In the genomic region with DNA sequence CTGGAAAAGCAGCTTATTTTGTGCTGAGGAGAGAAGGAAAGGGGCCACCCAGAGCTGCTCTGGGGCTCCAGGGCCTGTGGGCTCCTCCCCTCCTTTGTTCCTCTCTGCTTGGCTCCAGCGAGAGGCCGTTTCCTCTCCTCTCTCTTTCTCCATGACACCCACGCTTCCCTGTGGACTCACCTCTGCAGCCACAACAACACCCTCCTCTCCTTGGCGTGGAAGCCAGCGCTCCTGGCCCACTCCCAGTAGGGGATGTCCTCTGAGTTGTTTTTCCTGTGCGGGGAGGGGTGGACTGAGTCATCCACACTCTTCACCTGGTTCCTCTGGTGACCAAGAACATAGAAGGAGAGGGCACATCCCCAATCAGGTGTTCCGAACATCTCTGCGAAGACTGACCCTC, we compare ENCODE assay signal across 1 cellular context.
TF ChIP-seq lines count a peak whose summit lies in the region.

No MANE protein-coding gene starts in this region.

TF ChIP-seq in GM23338, 12 proteins besides CTCF, POLR2A, EP300 and RAD21 (continued from another document):
- TF ChIP-seq, protein P1, sequence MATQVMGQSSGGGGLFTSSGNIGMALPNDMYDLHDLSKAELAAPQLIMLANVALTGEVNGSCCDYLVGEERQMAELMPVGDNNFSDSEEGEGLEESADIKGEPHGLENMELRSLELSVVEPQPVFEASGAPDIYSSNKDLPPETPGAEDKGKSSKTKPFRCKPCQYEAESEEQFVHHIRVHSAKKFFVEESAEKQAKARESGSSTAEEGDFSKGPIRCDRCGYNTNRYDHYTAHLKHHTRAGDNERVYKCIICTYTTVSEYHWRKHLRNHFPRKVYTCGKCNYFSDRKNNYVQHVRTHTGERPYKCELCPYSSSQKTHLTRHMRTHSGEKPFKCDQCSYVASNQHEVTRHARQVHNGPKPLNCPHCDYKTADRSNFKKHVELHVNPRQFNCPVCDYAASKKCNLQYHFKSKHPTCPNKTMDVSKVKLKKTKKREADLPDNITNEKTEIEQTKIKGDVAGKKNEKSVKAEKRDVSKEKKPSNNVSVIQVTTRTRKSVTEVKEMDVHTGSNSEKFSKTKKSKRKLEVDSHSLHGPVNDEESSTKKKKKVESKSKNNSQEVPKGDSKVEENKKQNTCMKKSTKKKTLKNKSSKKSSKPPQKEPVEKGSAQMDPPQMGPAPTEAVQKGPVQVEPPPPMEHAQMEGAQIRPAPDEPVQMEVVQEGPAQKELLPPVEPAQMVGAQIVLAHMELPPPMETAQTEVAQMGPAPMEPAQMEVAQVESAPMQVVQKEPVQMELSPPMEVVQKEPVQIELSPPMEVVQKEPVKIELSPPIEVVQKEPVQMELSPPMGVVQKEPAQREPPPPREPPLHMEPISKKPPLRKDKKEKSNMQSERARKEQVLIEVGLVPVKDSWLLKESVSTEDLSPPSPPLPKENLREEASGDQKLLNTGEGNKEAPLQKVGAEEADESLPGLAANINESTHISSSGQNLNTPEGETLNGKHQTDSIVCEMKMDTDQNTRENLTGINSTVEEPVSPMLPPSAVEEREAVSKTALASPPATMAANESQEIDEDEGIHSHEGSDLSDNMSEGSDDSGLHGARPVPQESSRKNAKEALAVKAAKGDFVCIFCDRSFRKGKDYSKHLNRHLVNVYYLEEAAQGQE (IDR thresholded peaks at IDR 0.05; ENCODE audit: unreplicated experiment) = no peak
- TF ChIP-seq CREB1 (CRISPR knock-in tag; IDR thresholded peaks at IDR 0.05; ENCODE audit: low read depth) = no peak
- TF ChIP-seq EZH2phosphoT487 (IDR thresholded peaks at IDR 0.05; ENCODE audit: unreplicated experiment) = no peak
- no peak for TF ChIP-seq ZNF114 (CRISPR knock-in tag; IDR thresholded peaks at IDR 0.05)
- no peak for TF ChIP-seq EZH2 (IDR thresholded peaks at IDR 0.05; ENCODE audit: low read depth, unreplicated experiment)
- TF ChIP-seq, protein P2, sequence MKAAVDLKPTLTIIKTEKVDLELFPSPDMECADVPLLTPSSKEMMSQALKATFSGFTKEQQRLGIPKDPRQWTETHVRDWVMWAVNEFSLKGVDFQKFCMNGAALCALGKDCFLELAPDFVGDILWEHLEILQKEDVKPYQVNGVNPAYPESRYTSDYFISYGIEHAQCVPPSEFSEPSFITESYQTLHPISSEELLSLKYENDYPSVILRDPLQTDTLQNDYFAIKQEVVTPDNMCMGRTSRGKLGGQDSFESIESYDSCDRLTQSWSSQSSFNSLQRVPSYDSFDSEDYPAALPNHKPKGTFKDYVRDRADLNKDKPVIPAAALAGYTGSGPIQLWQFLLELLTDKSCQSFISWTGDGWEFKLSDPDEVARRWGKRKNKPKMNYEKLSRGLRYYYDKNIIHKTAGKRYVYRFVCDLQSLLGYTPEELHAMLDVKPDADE (IDR thresholded peaks at IDR 0.05) = no peak
- no peak for TF ChIP-seq JUNB (IDR thresholded peaks at IDR 0.05; ENCODE audit: unreplicated experiment)
- TF ChIP-seq NANOG (IDR thresholded peaks at IDR 0.05; ENCODE audit: borderline replicate concordance) = no peak
- no peak for TF ChIP-seq POLR2AphosphoS5 (IDR thresholded peaks at IDR 0.05; ENCODE audit: low read depth)
